1 cellular context compared by ENCODE assay signal in genomic region chr2:39124000-39124769, GRCh38.
TF ChIP-seq lines count a peak whose summit lies in the region.

No MANE protein-coding gene starts in this region.

TF ChIP-seq in neural cell, 6 proteins besides CTCF, POLR2A, EP300 and RAD21:
- TF ChIP-seq, protein P1, sequence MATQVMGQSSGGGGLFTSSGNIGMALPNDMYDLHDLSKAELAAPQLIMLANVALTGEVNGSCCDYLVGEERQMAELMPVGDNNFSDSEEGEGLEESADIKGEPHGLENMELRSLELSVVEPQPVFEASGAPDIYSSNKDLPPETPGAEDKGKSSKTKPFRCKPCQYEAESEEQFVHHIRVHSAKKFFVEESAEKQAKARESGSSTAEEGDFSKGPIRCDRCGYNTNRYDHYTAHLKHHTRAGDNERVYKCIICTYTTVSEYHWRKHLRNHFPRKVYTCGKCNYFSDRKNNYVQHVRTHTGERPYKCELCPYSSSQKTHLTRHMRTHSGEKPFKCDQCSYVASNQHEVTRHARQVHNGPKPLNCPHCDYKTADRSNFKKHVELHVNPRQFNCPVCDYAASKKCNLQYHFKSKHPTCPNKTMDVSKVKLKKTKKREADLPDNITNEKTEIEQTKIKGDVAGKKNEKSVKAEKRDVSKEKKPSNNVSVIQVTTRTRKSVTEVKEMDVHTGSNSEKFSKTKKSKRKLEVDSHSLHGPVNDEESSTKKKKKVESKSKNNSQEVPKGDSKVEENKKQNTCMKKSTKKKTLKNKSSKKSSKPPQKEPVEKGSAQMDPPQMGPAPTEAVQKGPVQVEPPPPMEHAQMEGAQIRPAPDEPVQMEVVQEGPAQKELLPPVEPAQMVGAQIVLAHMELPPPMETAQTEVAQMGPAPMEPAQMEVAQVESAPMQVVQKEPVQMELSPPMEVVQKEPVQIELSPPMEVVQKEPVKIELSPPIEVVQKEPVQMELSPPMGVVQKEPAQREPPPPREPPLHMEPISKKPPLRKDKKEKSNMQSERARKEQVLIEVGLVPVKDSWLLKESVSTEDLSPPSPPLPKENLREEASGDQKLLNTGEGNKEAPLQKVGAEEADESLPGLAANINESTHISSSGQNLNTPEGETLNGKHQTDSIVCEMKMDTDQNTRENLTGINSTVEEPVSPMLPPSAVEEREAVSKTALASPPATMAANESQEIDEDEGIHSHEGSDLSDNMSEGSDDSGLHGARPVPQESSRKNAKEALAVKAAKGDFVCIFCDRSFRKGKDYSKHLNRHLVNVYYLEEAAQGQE (IDR thresholded peaks at IDR 0.05; ENCODE audit: borderline replicate concordance): peak; percentile 75
- peak; percentile 98 for TF ChIP-seq MXI1 (conservative IDR thresholded peaks at IDR 0.05; ENCODE audit: poor library complexity, severe bottlenecking)
- TF ChIP-seq POLR2AphosphoS5 (IDR thresholded peaks at IDR 0.05): peak; percentile 83
- no peak for TF ChIP-seq EZH2 (IDR thresholded peaks at IDR 0.05; ENCODE audit: borderline replicate concordance, insufficient read depth, low read length, poor library complexity, severe bottlenecking)
- TF ChIP-seq TAF1 (IDR thresholded peaks at IDR 0.05; ENCODE audit: low read depth): no peak
- peak; percentile 56 for TF ChIP-seq SMC3 (conservative IDR thresholded peaks at IDR 0.05; ENCODE audit: poor library complexity)
TF ChIP-seq in neural cell: peak in this region for 4.
